In the genomic region with DNA sequence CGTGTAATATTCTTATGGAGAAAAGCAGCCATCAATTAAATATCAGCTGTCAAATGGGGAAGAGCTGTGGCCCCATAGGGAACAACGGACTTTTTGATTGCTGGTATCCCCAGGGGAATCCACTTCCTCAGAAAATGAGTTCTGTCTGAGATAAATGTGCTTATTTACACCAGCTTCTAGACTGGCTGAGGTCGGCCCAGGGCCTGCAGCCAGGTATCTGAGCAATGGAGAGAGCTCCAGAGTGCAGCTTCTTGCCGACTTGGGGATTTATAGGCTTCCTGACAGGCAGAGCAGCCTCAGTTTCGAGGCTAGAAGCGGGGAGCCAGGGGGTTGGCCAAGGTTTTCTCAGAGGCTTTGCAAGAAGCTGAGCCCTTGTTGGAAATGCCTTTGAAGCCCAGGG, we compare ENCODE assay signal across 10 cellular contexts.
A peak's percentile ranks its signal among the peaks of the same experiment; 100 is the strongest.
DNase-seq lines count a peak whose midpoint lies in the region; ATAC-seq and TF ChIP-seq lines count a peak whose summit lies in the region.
"Had no signal": no experiment of that assay in that cellular context is flagged by ENCODE, and none has a peak within 500 bp of the region (broad histone marks: within the 10 kb centered on the region; RNA-seq: fewer than 3 reads in every experiment).

No MANE protein-coding gene starts in this region.

- 25 to 42% methylated on average over 6 of the region's 6 CpGs for WGBS in body of pancreas, 2 donors
- WGBS in mesenchymal stem cell, result 43% methylated on average over 6 of the region's 6 CpGs

- peak overlapping the region; percentile 70 to 75 for H2BK12ac ChIP-seq in mesenchymal stem cell (ENCODE audit: low read length in 2 of 2)

- H4K8ac ChIP-seq in mesenchymal stem cell (ENCODE audit: low read length), result peak overlapping the region; percentile 78

- H3K79me1 ChIP-seq in mesenchymal stem cell (replicated peaks; ENCODE audit: low read length, poor library complexity, severe bottlenecking), result no peaks in the 10 kb centered on the region

- peaks cover 61% of the 10 kb centered on the region for H3K4me1 ChIP-seq in body of pancreas
- H3K4me1 ChIP-seq in mesenchymal stem cell (ENCODE audit: control insufficient read depth, insufficient read depth, low read depth, low read length), result peaks cover 43% of the 10 kb centered on the region
- peaks cover 10 to 63% (median 61%) of the 10 kb centered on the region in 4 donors for H3K4me1 ChIP-seq in tibial artery

- peak overlapping the region; percentile 50 for H2BK120ac ChIP-seq in mesenchymal stem cell (ENCODE audit: low read depth, low read length)

- DNase-seq in NCI-H2171 treated with DMSO at 0.1 percent for 48 hours (lab: John Stamatoyannopoulos, UW) (peak; percentile 21), NCI-H2171 (lab: John Stamatoyannopoulos, UW) (no peak), body of pancreas (peak in 1 of 4 donors; percentile 25), mesenchymal stem cell (no peak), tibial artery (peak; percentile 43 to 70), GM20000 (ENCODE audit: low spot score) (no peak), DMS53 (lab: John Stamatoyannopoulos, UW) (no peak), immature natural killer cell (no peak)
- DNase-seq: activated naive CD4-positive, alpha-beta T cell treated with anti-CD3 and anti-CD28 coated beads for 36 hours; natural killer cell had no signal

- H3K4me1 Mint-ChIP-seq in immature natural killer cell, result no peaks in the 10 kb centered on the region
- H3K4me1 Mint-ChIP-seq: natural killer cell had no signal

- H3K27ac ChIP-seq in body of pancreas, result peak overlapping the region; percentile 46 to 88 (median 82)
- H3K27ac ChIP-seq in mesenchymal stem cell (ENCODE audit: low read length, poor library complexity, severe bottlenecking), result no peak overlapping the region
- peak overlapping the region; percentile 90 to 91 for H3K27ac ChIP-seq in tibial artery

- no peak overlapping the region for H2AFZ ChIP-seq in mesenchymal stem cell (ENCODE audit: low read depth, low read length)

- peaks cover 2 to 5% (median 4%) of the 10 kb centered on the region in 3 donors for H3K27me3 Mint-ChIP-seq in immature natural killer cell (ENCODE audit: low read depth in 3 of 3)

- H3K9me3 Mint-ChIP-seq in immature natural killer cell, result peaks cover 0 to 2% (median 0%) of the 10 kb centered on the region in 6 donors
- H3K9me3 Mint-ChIP-seq: activated naive CD4-positive, alpha-beta T cell treated with anti-CD3 and anti-CD28 coated beads for 36 hours; natural killer cell had no signal

- H3K4me3 ChIP-seq in body of pancreas (no peak overlapping the region), mesenchymal stem cell (ENCODE audit: insufficient read depth in 1 of 2, low read depth in 1 of 2, low read length in 2 of 2) (no peak overlapping the region), tibial artery (no peak overlapping the region)

- no peaks in the 10 kb centered on the region for H3K36me3 ChIP-seq in body of pancreas (replicated peaks in 1 of 2; ENCODE audit: insufficient read depth in 1 of 2, low read depth in 2 of 2)
- H3K36me3 ChIP-seq in mesenchymal stem cell (ENCODE audit: control insufficient read depth in 1 of 2, insufficient read depth in 2 of 2, low read depth in 1 of 2, low read length in 2 of 2), result no peaks in the 10 kb centered on the region
- H3K36me3 ChIP-seq in tibial artery, result no peaks in the 10 kb centered on the region

- H3K9me3 ChIP-seq in body of pancreas (no peaks in the 10 kb centered on the region), mesenchymal stem cell (ENCODE audit: control insufficient read depth, low read length) (no peaks in the 10 kb centered on the region), tibial artery (no peaks in the 10 kb centered on the region)

- TF ChIP-seq POLR2A in body of pancreas (IDR thresholded peaks at IDR 0.05), result no peak

- no peak overlapping the region for H3K23ac ChIP-seq in mesenchymal stem cell (ENCODE audit: low read length in 2 of 2)

- no peak for ATAC-seq in body of pancreas
- ATAC-seq: natural killer cell had no signal

- H2BK15ac ChIP-seq in mesenchymal stem cell (ENCODE audit: low read depth, poor library complexity, severe bottlenecking), result peak overlapping the region; percentile 60

- H3K27me3 ChIP-seq in body of pancreas, result no peaks in the 10 kb centered on the region
- H3K27me3 ChIP-seq in mesenchymal stem cell (ENCODE audit: control insufficient read depth in 1 of 2, insufficient read depth in 1 of 2, low read length in 2 of 2), result no peaks in the 10 kb centered on the region
- no peaks in the 10 kb centered on the region for H3K27me3 ChIP-seq in tibial artery

- no peak overlapping the region for H3K4me3 Mint-ChIP-seq in immature natural killer cell
- H3K4me3 Mint-ChIP-seq: activated naive CD4-positive, alpha-beta T cell treated with anti-CD3 and anti-CD28 coated beads for 36 hours; natural killer cell had no signal

- H3K4me2 ChIP-seq in mesenchymal stem cell (ENCODE audit: low read length, poor library complexity, severe bottlenecking), result no peak overlapping the region

- H4K91ac ChIP-seq in mesenchymal stem cell (ENCODE audit: low read length), result peak overlapping the region; percentile 64

- H2AK5ac ChIP-seq in mesenchymal stem cell (ENCODE audit: low read length, severe bottlenecking), result peak overlapping the region; percentile 42

- H3K27ac Mint-ChIP-seq in immature natural killer cell, result no peak overlapping the region
- H3K27ac Mint-ChIP-seq: activated naive CD4-positive, alpha-beta T cell treated with anti-CD3 and anti-CD28 coated beads for 36 hours; natural killer cell had no signal

- peak overlapping the region in 1 of 2 experiments; percentile 65 for H3K18ac ChIP-seq in mesenchymal stem cell (ENCODE audit: low read depth in 1 of 2, low read length in 2 of 2)

- no peak for TF ChIP-seq CTCF in body of pancreas (IDR thresholded peaks at IDR 0.05)
- TF ChIP-seq CTCF in tibial artery (IDR thresholded peaks at IDR 0.05), result no peak
- no peak for TF ChIP-seq CTCF in GM20000 (IDR thresholded peaks at IDR 0.05; ENCODE audit: extremely low read depth, missing control alignments)

- peak overlapping the region; percentile 1 to 69 for H3K4ac ChIP-seq in mesenchymal stem cell (ENCODE audit: low read depth in 1 of 2, low read length in 2 of 2)

- no peak overlapping the region for H3K14ac ChIP-seq in mesenchymal stem cell (ENCODE audit: low read length in 2 of 2)

- no peaks in the 10 kb centered on the region for H3K36me3 Mint-ChIP-seq in immature natural killer cell
- H3K36me3 Mint-ChIP-seq: natural killer cell had no signal

- H2BK5ac ChIP-seq in mesenchymal stem cell (ENCODE audit: low read depth, low read length, poor library complexity, severe bottlenecking), result peak overlapping the region; percentile 35

- intact Hi-C loops in body of pancreas (cut with DNase I) (no loop called here), tibial artery (cut with DNase I; ENCODE audit: low total_unique reads) (no loop called here)

- peak overlapping the region; percentile 91 for H3K9ac ChIP-seq in mesenchymal stem cell (ENCODE audit: low read length)

Comparison
In these comparisons a context has a peak if more than half of its experiments do, and no peak if none do; other contexts are left out.
1. DNase-seq: peak in NCI-H2171 treated with DMSO at 0.1 percent for 48 hours (single experiment) and tibial artery (2 of 2); none in NCI-H2171 (single experiment), mesenchymal stem cell (single experiment), GM20000 (single experiment), DMS53 (single experiment) and immature natural killer cell (0 of 3).